18 cellular contexts compared by ENCODE assay signal in the genomic region with DNA sequence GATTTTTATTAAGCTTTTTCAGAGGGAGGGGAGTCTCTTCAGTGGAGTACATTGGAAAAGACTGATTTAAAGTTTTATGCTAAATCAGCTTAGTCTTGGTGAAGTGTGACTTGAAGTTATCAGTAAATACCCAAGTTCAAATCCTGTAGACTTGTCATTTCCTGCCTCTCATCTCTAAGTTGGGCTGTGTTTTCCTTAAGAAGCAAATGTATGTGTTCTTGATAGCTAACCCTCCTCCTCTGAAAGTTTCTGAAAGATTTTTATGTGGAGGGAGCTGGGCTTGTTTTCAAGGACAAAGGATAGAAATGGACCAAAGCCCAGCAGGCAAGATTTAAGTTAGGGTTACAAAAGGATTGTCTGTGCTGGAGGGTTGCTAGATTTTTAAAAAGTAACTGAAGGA. TPM values are rescaled to one million over a fixed set of nuclear protein-coding genes. Genes with fewer than 3 reads are reported as not detected.
DNase-seq lines count a peak whose midpoint lies in the region; ATAC-seq, FAIRE-seq and TF ChIP-seq lines count a peak whose summit lies in the region.
"Had no signal": no experiment of that assay in that cellular context is flagged by ENCODE, and none has a peak within 500 bp of the region (broad histone marks: within the 10 kb centered on the region; RNA-seq: fewer than 3 reads in every experiment).

No MANE protein-coding gene starts in this region.

- H3K36me3 Mint-ChIP-seq in HFFc6 (ENCODE audit: low read depth) (0 out of 2 replicates have a peak, but pooled peaks cover 5% of the 10 kb centered on the region), MCF 10A (ENCODE audit: insufficient read depth, unreplicated experiment) (peaks cover 13% of the 10 kb centered on the region)

- no peak for FAIRE-seq in keratinocyte (lab: Jason Lieb, UNC)

- H3K27ac Mint-ChIP-seq in HFFc6: peak overlapping the region; percentile 89
- peak overlapping the region; percentile 73 for H3K27ac Mint-ChIP-seq in MCF 10A (ENCODE audit: low read depth, unreplicated experiment)

- no peak overlapping the region for H3K27ac ChIP-seq in A673 (ENCODE audit: low read depth, low read length, poor library complexity, severe bottlenecking)
- peak overlapping the region; percentile 95 for H3K27ac ChIP-seq in keratinocyte (ENCODE audit: control insufficient read depth, insufficient read depth, low read length)
- H3K27ac ChIP-seq: neutrophil had no signal

- H3K4me2 ChIP-seq in keratinocyte (ENCODE audit: control insufficient read depth, extremely low read depth, insufficient read depth, low read depth, low read length): peak overlapping the region; percentile 86

- H3K9me1 ChIP-seq in keratinocyte (ENCODE audit: control insufficient read depth, extremely low read depth, insufficient read depth, low read length): no peaks in the 10 kb centered on the region

- H3K4me3 ChIP-seq in A673 (ENCODE audit: low read depth, low read length, poor library complexity, severe bottlenecking) (no peak overlapping the region), keratinocyte (ENCODE audit: control insufficient read depth in 2 of 3, extremely low read depth in 1 of 3, insufficient read depth in 2 of 3, low read depth in 1 of 3, low read length in 3 of 3) (peak overlapping the region; percentile 15 to 76 (median 72))
- H3K4me3 ChIP-seq: sigmoid colon had no signal

- H3K79me2 ChIP-seq in keratinocyte (ENCODE audit: control insufficient read depth, insufficient read depth, low read length): peaks cover 82% of the 10 kb centered on the region

- peaks cover 88% of the 10 kb centered on the region for H3K4me1 Mint-ChIP-seq in HFFc6 (ENCODE audit: low read depth)
- peaks cover 53% of the 10 kb centered on the region for H3K4me1 Mint-ChIP-seq in MCF 10A (ENCODE audit: insufficient read depth, unreplicated experiment)

- CTCF ChIA-PET in A673 (lab: Charles Lee): no interaction called here
- CTCF ChIA-PET in MCF 10A (lab: Yijun Ruan, JAX): interaction anchor here (0.7 to 11.2 kb wide), 6 partner anchors 9 to 49 kb away, joined by 5 to 249 read pairs (median 9); no protein-coding TSS in a partner anchor

- intact Hi-C loops in A673 (cut with micrococcal nuclease; ENCODE audit: unreplicated experiment): no loop called here
- intact Hi-C loops in MCF 10A (cut with micrococcal nuclease): no loop called here

- peak overlapping the region; percentile 95 for H3K4me3 Mint-ChIP-seq in HFFc6
- H3K4me3 Mint-ChIP-seq in MCF 10A (ENCODE audit: unreplicated experiment): peak overlapping the region; percentile 33

- H3K9me3 ChIP-seq in A673 (ENCODE audit: low read depth, low read length, poor library complexity, severe bottlenecking): no peaks in the 10 kb centered on the region
- no peaks in the 10 kb centered on the region for H3K9me3 ChIP-seq in keratinocyte (ENCODE audit: control insufficient read depth, low read depth, low read length)
- H3K9me3 ChIP-seq: neutrophil, sigmoid colon had no signal

- DNase-seq in A673 (ENCODE audit: low spot score) (no peak), HFFc6 (no peak), MCF 10A (ENCODE audit: unreplicated experiment) (no peak), keratinocyte (ENCODE audit: low read depth, low spot score) (no peak), ecto neural progenitor cell (ENCODE audit: low spot score) (no peak), midbrain (lab: John Stamatoyannopoulos, UW) (no peak)
- DNase-seq in activated CD8-positive, alpha-beta memory T cell treated with anti-CD3 and anti-CD28 coated beads for 24 hours: no peak
- DNase-seq: activated CD4-positive, alpha-beta T cell treated with anti-CD3 and anti-CD28 coated beads for 1 hour; activated T-cell treated with anti-CD3 and anti-CD28 coated beads, Interleukin-2, amount 50 U/mL, for 48 hours; amniotic stem cell; cortex of kidney; NCI-H1694; NCI-H446 treated with DMSO at 0.1 percent for 48 hours; sigmoid colon; T-helper 1 cell; trophoblast cell had no signal

- peak overlapping the region; percentile 84 for H3K9ac ChIP-seq in keratinocyte (ENCODE audit: control insufficient read depth, extremely low read depth, insufficient read depth, low read length)

- H2AFZ ChIP-seq in keratinocyte (ENCODE audit: control insufficient read depth, low read length): no peak overlapping the region

- H3K36me3 ChIP-seq in A673 (ENCODE audit: insufficient read depth, low read length, poor library complexity, severe bottlenecking): no peaks in the 10 kb centered on the region
- H3K36me3 ChIP-seq in keratinocyte (ENCODE audit: control insufficient read depth in 2 of 2, extremely low read depth in 1 of 2, insufficient read depth in 2 of 2, low read length in 2 of 2): peaks cover 0 to 5% of the 10 kb centered on the region in 2 experiments
- H3K36me3 ChIP-seq: neutrophil, sigmoid colon had no signal

- H3K27me3 Mint-ChIP-seq in HFFc6 (ENCODE audit: insufficient read depth): peaks cover 3% of the 10 kb centered on the region; the same call in 1 of the 2 replicates
- no peaks in the 10 kb centered on the region for H3K27me3 Mint-ChIP-seq in MCF 10A (ENCODE audit: insufficient read depth, unreplicated experiment)

- H3K27me3 ChIP-seq in A673 (replicated peaks; ENCODE audit: insufficient read depth, low read depth, low read length, poor library complexity) (no peaks in the 10 kb centered on the region), keratinocyte (ENCODE audit: control insufficient read depth, extremely low read depth, insufficient read depth, low read length) (no peaks in the 10 kb centered on the region)
- H3K27me3 ChIP-seq: neutrophil, sigmoid colon had no signal

- H3K9me3 Mint-ChIP-seq in HFFc6 (no peaks in the 10 kb centered on the region), MCF 10A (ENCODE audit: unreplicated experiment) (no peaks in the 10 kb centered on the region)

- TF ChIP-seq CTCF in A673 (conservative IDR thresholded peaks at IDR 0.05; ENCODE audit: low read depth, low read length) (no peak), HFFc6 (IDR thresholded peaks at IDR 0.05) (no peak), MCF 10A (IDR thresholded peaks at IDR 0.05; ENCODE audit: unreplicated experiment) (no peak), keratinocyte (optimal IDR thresholded peaks at IDR 0.05 in 1 of 3, IDR thresholded peaks at IDR 0.05 in 1 of 3, conservative IDR thresholded peaks at IDR 0.05 in 1 of 3; ENCODE audit: extremely low read depth in 1 of 3, insufficient read depth in 2 of 3, low read length in 3 of 3) (no peak)

- no peaks in the 10 kb centered on the region for H4K20me1 ChIP-seq in keratinocyte (ENCODE audit: control insufficient read depth, extremely low read depth, insufficient read depth, low read length)

- dilution Hi-C loops in keratinocyte (cut with MboI; ENCODE audit: extremely low pct_ligation_motif_present, low sequenced_read_pairs): no loop called here

- H3K4me1 ChIP-seq in A673 (ENCODE audit: insufficient read depth, low read length, poor library complexity, severe bottlenecking) (peaks cover 29% of the 10 kb centered on the region), keratinocyte (ENCODE audit: control insufficient read depth, extremely low read depth, insufficient read depth, low read length) (peaks cover 65% of the 10 kb centered on the region)

- POLR2A ChIA-PET in A673 (lab: Charles Lee; ENCODE audit: low non-redundant PET) (interaction anchor here (0.5 kb wide), 1 partner anchor 140 kb away, joined by 4 read pairs; no protein-coding TSS in a partner anchor), MCF 10A (lab: Yijun Ruan, JAX) (interaction anchor here (2.0 to 19.2 kb wide), 3 partner anchors 14 to 48 kb away, joined by 7 to 486 read pairs (median 193); no protein-coding TSS in a partner anchor)

- BruUV-seq in A673 (replicated peaks; lab: Mats Ljungman, UMichigan): TSS peak; percentile 3
- no TSS peak for BruUV-seq in MCF 10A (replicated peaks; lab: Mats Ljungman, UMichigan)

- no peak for ATAC-seq in HG03108 (IDR thresholded peaks at IDR 0.05; ENCODE audit: unreplicated experiment)

RNA-seq across cellular contexts. Expression of a gene that starts 4.2 kb away (rescaled TPM):
- 29.3 and 30.7 TPM in 2 replicates for total RNA-seq in A673 (2021)
- 10 to 100 TPM; 15.7 to 22.4 (median 18.1) TPM for total RNA-seq in HFFc6 (2021; fragmentation: NEBNext Ultra II Directional; extraction: Animal tissue kit (Norgen Biotek cat#: 25700))
- 33.2 and 35.0 TPM in 2 replicates for total RNA-seq in MCF 10A (2022)
- polyA plus RNA-seq in keratinocyte: 11.3 to 22.2 TPM (median 18.3 TPM) in 3 replicates
- 9.8 TPM for polyA plus RNA-seq in keratinocyte (2011; ENCODE audit: low read depth)
- polyA plus RNA-seq in keratinocyte (2011; cell fraction: cytosol; rRNA removed): 7.7 and 34.7 TPM in 2 replicates
- 72.2 and 89.6 TPM in 2 replicates for polyA plus RNA-seq in keratinocyte (2011; cell fraction: nucleus; rRNA removed)
- polyA plus RNA-seq in keratinocyte (2012; ENCODE audit: low replicate concordance): 20.7 and 24.2 TPM in 2 replicates
- polyA minus RNA-seq in keratinocyte: 61.9 to 98.7 TPM (median 65.0 TPM) in 3 replicates
- 18.2 TPM for polyA minus RNA-seq in keratinocyte (2011; cell fraction: cytosol; rRNA and poly(A)+ RNA removed)
- 61.8 and 96.3 TPM in 2 replicates for polyA minus RNA-seq in keratinocyte (2011; cell fraction: nucleus; rRNA and poly(A)+ RNA removed)

RNA-seq across cellular contexts. Expression of a gene that starts 49.4 kb away (rescaled TPM):
- total RNA-seq in A673 (2021): 18.3 and 18.8 TPM in 2 replicates
- 10 to 100 TPM in 1 of 6 experiments, 1 to 10 TPM in 5; 4.9 to 11.0 (median 8.2) TPM for total RNA-seq in HFFc6 (2021; fragmentation: NEBNext Ultra II Directional; extraction: Animal tissue kit (Norgen Biotek cat#: 25700))
- total RNA-seq in MCF 10A (2022): 9.2 and 13.3 TPM in 2 replicates
- polyA plus RNA-seq in keratinocyte: 7.8 to 8.2 TPM (median 7.8 TPM) in 3 replicates
- 7.2 TPM for polyA plus RNA-seq in keratinocyte (2011; ENCODE audit: low read depth)
- 3.0 and 5.2 TPM in 2 replicates for polyA plus RNA-seq in keratinocyte (2011; cell fraction: cytosol; rRNA removed)
- 2.9 and 5.3 TPM in 2 replicates for polyA plus RNA-seq in keratinocyte (2011; cell fraction: nucleus; rRNA removed)
- polyA plus RNA-seq in keratinocyte (2012; ENCODE audit: low replicate concordance): 9.4 and 11.9 TPM in 2 replicates
- 2.1 to 5.8 TPM (median 3.3 TPM) in 3 replicates for polyA minus RNA-seq in keratinocyte
- 5.2 TPM for polyA minus RNA-seq in keratinocyte (2011; cell fraction: cytosol; rRNA and poly(A)+ RNA removed)
- polyA minus RNA-seq in keratinocyte (2011; cell fraction: nucleus; rRNA and poly(A)+ RNA removed): 1.8 TPM in 1 of 2 replicates, not detected in the other
